Comparison of ENCODE assay signal across 8 cellular contexts in the genomic region with DNA sequence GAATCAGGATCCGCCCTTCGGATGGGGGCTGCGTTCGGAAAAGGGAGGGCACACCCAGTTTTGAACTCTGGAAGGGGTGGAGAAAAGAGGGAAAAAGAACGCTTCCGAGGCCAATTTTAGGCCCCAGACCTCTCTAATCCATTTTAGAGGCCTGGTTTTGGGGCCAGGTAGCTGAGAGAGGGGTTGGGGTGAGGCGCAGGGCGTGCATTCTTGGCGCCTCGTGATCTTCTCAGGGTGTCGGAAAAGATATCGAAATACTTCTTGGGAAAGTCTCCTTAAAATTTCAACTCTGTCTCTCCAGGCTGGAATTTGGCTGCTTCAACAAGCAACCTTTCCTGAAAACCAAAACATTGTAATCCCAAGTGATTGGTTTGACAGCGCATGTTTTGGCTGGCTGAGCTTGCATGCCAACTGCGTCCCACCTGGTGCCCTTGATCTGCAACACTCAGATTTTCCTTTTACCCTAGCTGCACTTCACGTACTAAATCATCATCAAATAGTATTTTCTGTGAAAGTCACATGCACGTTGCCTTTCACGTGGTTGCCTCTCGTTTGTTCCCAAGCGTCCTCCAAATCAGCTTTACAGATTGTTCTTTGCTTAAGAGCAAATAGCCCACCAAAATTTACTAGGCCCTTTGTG. TPM values are rescaled to one million over a fixed set of nuclear protein-coding genes. Genes with fewer than 3 reads are reported as not detected.
DNase-seq lines count a peak whose midpoint lies in the region; ATAC-seq, FAIRE-seq and TF ChIP-seq lines count a peak whose summit lies in the region.

No MANE protein-coding gene starts in this region.

- no peak for FAIRE-seq in H54 (lab: Jason Lieb, UNC)

- H3K9me3 ChIP-seq in HUES64 (ENCODE audit: insufficient read depth, low read depth, low read length): no peaks in the 10 kb centered on the region
- H3K9me3 ChIP-seq in PC-9 (ENCODE audit: insufficient read depth, low read depth): no peaks in the 10 kb centered on the region
- H3K9me3 ChIP-seq in skeletal muscle satellite cell (replicated peaks; ENCODE audit: low read length): no peaks in the 10 kb centered on the region

- peaks cover 23% of the 10 kb centered on the region for H4K20me1 ChIP-seq in PC-9 (ENCODE audit: insufficient read depth)

- POLR2A ChIA-PET in PC-9 (lab: Charles Lee; ENCODE audit: unreplicated experiment): interaction anchor here (0.5 to 1.4 kb wide), 3 partner anchors 48 to 872 kb away, joined by 3 to 14 read pairs (median 7); no protein-coding TSS in a partner anchor

- peak overlapping the region; percentile 87 for H2AFZ ChIP-seq in PC-9

- ATAC-seq in HG02763 (IDR thresholded peaks at IDR 0.05; ENCODE audit: unreplicated experiment): no peak

- H3K9ac ChIP-seq in HUES64 (ENCODE audit: low read depth, low read length) (peak overlapping the region; percentile 96), skeletal muscle satellite cell (ENCODE audit: low read depth, low read length) (peak overlapping the region; percentile 92)

- CTCF ChIA-PET in PC-9 (lab: Charles Lee): interaction anchor here (0.7 kb wide), 1 partner anchor 377 kb away, joined by 3 read pairs; no protein-coding TSS in a partner anchor

- H3K4me3 ChIP-seq in HUES64 (ENCODE audit: low read length) (peak overlapping the region; percentile 92), PC-9 (peak overlapping the region; percentile 94), skeletal muscle satellite cell (ENCODE audit: low read length) (peak overlapping the region; percentile 78)

- H3K27ac ChIP-seq in HUES64 (ENCODE audit: low read depth, low read length) (peak overlapping the region; percentile 98), PC-9 (peak overlapping the region; percentile 88)

- H3F3A ChIP-seq in PC-9 (ENCODE audit: insufficient read depth, low read depth): peaks cover 18% of the 10 kb centered on the region

- no peaks in the 10 kb centered on the region for H3K27me3 ChIP-seq in HUES64 (ENCODE audit: insufficient read depth, low read length)
- no peaks in the 10 kb centered on the region for H3K27me3 ChIP-seq in PC-9 (ENCODE audit: insufficient read depth, low read depth)
- no peaks in the 10 kb centered on the region for H3K27me3 ChIP-seq in skeletal muscle satellite cell (ENCODE audit: control insufficient read depth, insufficient read depth, low read length)

- H3K36me3 ChIP-seq in HUES64 (ENCODE audit: insufficient read depth, low read length) (no peaks in the 10 kb centered on the region), PC-9 (ENCODE audit: low read depth) (0 out of 2 replicates have a peak, but pooled peaks cover 11% of the 10 kb centered on the region), skeletal muscle satellite cell (ENCODE audit: insufficient read depth, low read length) (no peaks in the 10 kb centered on the region)

- H3K4me2 ChIP-seq in PC-9: peak overlapping the region; percentile 86
- peak overlapping the region; percentile 94 for H3K4me2 ChIP-seq in skeletal muscle satellite cell (ENCODE audit: low read length)

- no peaks in the 10 kb centered on the region for H3K9me2 ChIP-seq in PC-9 (ENCODE audit: insufficient read depth)

- H3K79me2 ChIP-seq in PC-9 (ENCODE audit: low read depth): peaks cover 39% of the 10 kb centered on the region

- WGBS in HUES64: 7% methylated on average over 19 of the region's 19 CpGs

- intact Hi-C loops in PC-9 (cut with micrococcal nuclease; ENCODE audit: unreplicated experiment): loop anchor here (1.0 to 10.0 kb wide), 7 partner anchors 28 to 346 kb away; a partner anchor contains a TSS

- DNase-seq in DMS79 (lab: John Stamatoyannopoulos, UW) (peak; percentile 76), PC-9 (no peak), hippocampal formation (lab: John Stamatoyannopoulos, UW) (peak; percentile 17 to 34), H54 (ENCODE audit: insufficient read length, low spot score) (no peak)
- peak; percentile 71 for DNase-seq in activated naive CD4-positive, alpha-beta T cell treated with anti-CD3 and anti-CD28 coated beads, Interleukin-2, amount 50 U/mL, for 16 hours

- no peak for TF ChIP-seq POLR2A in H54 (IDR thresholded peaks at IDR 0.05; ENCODE audit: low read depth, low read length)

- TSS peak; percentile 93 for BruUV-seq in PC-9 (replicated peaks; lab: Mats Ljungman, UMichigan)

- H3K4me1 ChIP-seq in HUES64 (ENCODE audit: insufficient read depth, low read length): peaks cover 20% of the 10 kb centered on the region
- H3K4me1 ChIP-seq in PC-9 (replicated peaks; ENCODE audit: insufficient read depth): peaks cover 24% of the 10 kb centered on the region
- H3K4me1 ChIP-seq in skeletal muscle satellite cell (ENCODE audit: control insufficient read depth, insufficient read depth, low read length): peaks cover 16% of the 10 kb centered on the region

- no peak for TF ChIP-seq CTCF in PC-9 (conservative IDR thresholded peaks at IDR 0.05)

RNA-seq across cellular contexts. Expression of a gene that starts 0.9 kb away (rescaled TPM):
- 214 TPM for polyA plus RNA-seq in HUES64 (2013, experiment 1 of 2)
- polyA plus RNA-seq in HUES64 (2013, experiment 2 of 2): 231 TPM
- total RNA-seq in PC-9 (2021): 228 and 236 TPM in 2 replicates
- 168 and 189 TPM in 2 replicates for total RNA-seq in skeletal muscle satellite cell (2012; rRNA removed)

Comparison
In these comparisons a context has a peak if more than half of its experiments do, and no peak if none do; other contexts are left out.
1. DNase-seq: peak in DMS79 (single experiment), activated naive CD4-positive, alpha-beta T cell treated with anti-CD3 and anti-CD28 coated beads, Interleukin-2, amount 50 U/mL, for 16 hours (single experiment) and hippocampal formation (2 of 2); none in PC-9 (0 of 2) and H54 (single experiment).
2. Peak in every context shown above with its lines, with median percentiles within 50 percentile points of each other: H3K4me3 ChIP-seq.